8 cellular contexts compared by ENCODE assay signal in the genomic region with DNA sequence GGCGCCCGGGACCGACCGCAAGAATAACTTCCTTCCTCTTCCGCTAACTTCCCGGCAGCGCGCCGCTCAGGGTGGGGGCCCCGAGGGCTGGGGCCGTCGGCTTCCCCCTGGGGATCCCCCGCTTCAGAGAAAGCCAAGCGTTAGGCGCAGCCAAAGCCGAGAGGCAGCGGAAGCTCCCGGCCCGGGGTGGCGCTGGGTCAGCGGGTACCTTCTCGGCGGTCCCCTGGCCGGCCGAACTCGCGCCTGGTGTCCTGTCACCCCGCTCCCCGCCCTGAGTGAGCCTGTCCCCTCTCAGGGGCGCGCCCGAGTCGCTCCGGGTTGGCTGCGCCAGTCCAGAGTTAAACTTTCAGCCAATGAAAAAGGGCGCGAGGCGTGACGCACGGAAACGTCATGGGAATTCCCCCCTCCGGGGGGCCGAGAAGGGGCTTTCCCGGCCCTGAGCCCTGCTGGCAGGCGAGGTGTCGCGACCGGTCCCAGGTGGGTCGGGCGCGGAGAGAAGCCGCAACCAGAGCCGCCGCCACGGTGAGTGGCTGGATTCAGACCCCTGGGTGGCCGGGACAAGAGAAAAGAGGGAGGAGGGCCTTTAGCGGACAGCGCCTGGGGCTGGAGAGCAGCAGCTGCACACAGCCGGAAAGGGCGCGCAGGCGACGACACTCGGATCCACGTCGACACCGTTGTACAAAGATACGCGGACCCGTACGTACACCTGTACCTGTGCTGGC. TPM values are rescaled to one million over a fixed set of nuclear protein-coding genes. Genes with fewer than 3 reads are reported as not detected.
DNase-seq lines count a peak whose midpoint lies in the region; ATAC-seq and TF ChIP-seq lines count a peak whose summit lies in the region.

No MANE protein-coding gene starts in this region.

- TF ChIP-seq POLR2A in heart left ventricle (IDR thresholded peaks at IDR 0.05): peak in 1 of 2 donors; percentile 81

- no peak for TF ChIP-seq CTCF in SU-DHL-6 (IDR thresholded peaks at IDR 0.05; ENCODE audit: insufficient read depth, low read length, poor library complexity, severe bottlenecking)
- TF ChIP-seq CTCF in heart left ventricle (IDR thresholded peaks at IDR 0.05): peak in 10 of 12 donors; percentile 1 to 98 (median 94)
- TF ChIP-seq CTCF in upper lobe of right lung (IDR thresholded peaks at IDR 0.05): peak; percentile 11

- in situ Hi-C loops in GM23248 (cut with MboI): no loop called here

- H3K36me3 ChIP-seq in GM23248 (ENCODE audit: low read depth): no peaks in the 10 kb centered on the region
- H3K36me3 ChIP-seq in Karpas-422 (ENCODE audit: insufficient read depth, low read length): no peaks in the 10 kb centered on the region
- no peaks in the 10 kb centered on the region for H3K36me3 ChIP-seq in SU-DHL-6 (ENCODE audit: low read length)
- peaks cover 9% of the 10 kb centered on the region for H3K36me3 ChIP-seq in adipocyte (ENCODE audit: control insufficient read depth, insufficient read depth, low read length, severe bottlenecking)
- peaks cover 0 to 27% (median 0%) of the 10 kb centered on the region in 9 donors for H3K36me3 ChIP-seq in heart left ventricle
- peaks cover 13% of the 10 kb centered on the region for H3K36me3 ChIP-seq in upper lobe of right lung

- no peaks in the 10 kb centered on the region for H4K20me1 ChIP-seq in GM23248 (ENCODE audit: insufficient read depth)
- no peaks in the 10 kb centered on the region for H4K20me1 ChIP-seq in Karpas-422 (ENCODE audit: insufficient read depth, low read depth, low read length)
- H4K20me1 ChIP-seq in SU-DHL-6 (ENCODE audit: low read depth, low read length): no peaks in the 10 kb centered on the region

- H3K79me2 ChIP-seq in GM23248 (ENCODE audit: insufficient read depth) (peaks cover 14% of the 10 kb centered on the region), Karpas-422 (ENCODE audit: low read length) (no peaks in the 10 kb centered on the region), SU-DHL-6 (ENCODE audit: insufficient read depth, low read length) (peaks cover 8% of the 10 kb centered on the region; the same call in 1 of the 2 replicates)

- no peaks in the 10 kb centered on the region for H3K27me3 ChIP-seq in GM23248 (replicated peaks; ENCODE audit: insufficient read depth)
- H3K27me3 ChIP-seq in Karpas-422 (ENCODE audit: low read length): no peaks in the 10 kb centered on the region
- H3K27me3 ChIP-seq in SU-DHL-6 (ENCODE audit: low read length): no peaks in the 10 kb centered on the region
- H3K27me3 ChIP-seq in adipocyte (replicated peaks; ENCODE audit: control insufficient read depth, insufficient read depth, low read length): no peaks in the 10 kb centered on the region
- H3K27me3 ChIP-seq in heart left ventricle: no peaks in the 10 kb centered on the region
- no peaks in the 10 kb centered on the region for H3K27me3 ChIP-seq in upper lobe of right lung

- H3K4me3 ChIP-seq in GM23248 (peak overlapping the region; percentile 87), Karpas-422 (ENCODE audit: low read length) (peak overlapping the region; percentile 70), SU-DHL-6 (ENCODE audit: insufficient read depth, low read length, poor library complexity, severe bottlenecking) (peak overlapping the region; percentile 97), adipocyte (ENCODE audit: low read length) (peak overlapping the region; percentile 91), heart left ventricle (peak overlapping the region; percentile 50 to 91 (median 75)), upper lobe of right lung (peak overlapping the region; percentile 87)

- peak overlapping the region; percentile 88 for H3K9ac ChIP-seq in GM23248
- peak overlapping the region; percentile 68 for H3K9ac ChIP-seq in Karpas-422 (ENCODE audit: low read length)
- peak overlapping the region; percentile 91 for H3K9ac ChIP-seq in SU-DHL-6 (ENCODE audit: low read length)
- H3K9ac ChIP-seq in adipocyte (ENCODE audit: low read length): peak overlapping the region; percentile 87

- DNase-seq in GM03348 (ENCODE audit: low spot score): peak; percentile 96
- DNase-seq in GM23248: peak; percentile 96
- DNase-seq in Karpas-422: peak; percentile 92
- peak; percentile 99 for DNase-seq in adipocyte (ENCODE audit: low read depth)
- DNase-seq in heart left ventricle: peak; percentile 96 to 98 (median 97)
- DNase-seq in posterior vena cava (ENCODE audit: low spot score): peak; percentile 99
- DNase-seq in upper lobe of right lung: peak; percentile 98

- H3K27ac ChIP-seq in GM23248 (peak overlapping the region; percentile 87), Karpas-422 (ENCODE audit: low read length) (no peak overlapping the region), SU-DHL-6 (ENCODE audit: low read depth, low read length) (peak overlapping the region; percentile 96), heart left ventricle (peak overlapping the region; percentile 89 to 99 (median 96)), upper lobe of right lung (peak overlapping the region; percentile 98)

- peak overlapping the region; percentile 95 for H2AFZ ChIP-seq in GM23248
- peak overlapping the region; percentile 71; the same call in 1 of the 2 replicates for H2AFZ ChIP-seq in Karpas-422 (ENCODE audit: low read length)
- peak overlapping the region; percentile 38 for H2AFZ ChIP-seq in SU-DHL-6 (ENCODE audit: low read depth, low read length, severe bottlenecking)

- H3K9me2 ChIP-seq in GM23248 (ENCODE audit: insufficient read depth) (no peaks in the 10 kb centered on the region), Karpas-422 (replicated peaks; ENCODE audit: insufficient read depth, low read length) (no peaks in the 10 kb centered on the region), SU-DHL-6 (replicated peaks; ENCODE audit: insufficient read depth, low read length) (no peaks in the 10 kb centered on the region)

- intact Hi-C loops in heart left ventricle (cut with DNase I) (loop anchor here in 7 of 10 donors (1.0 to 10.0 kb wide), 10 partner anchors 27 to 191 kb away; a partner anchor contains a TSS), posterior vena cava (cut with DNase I) (no loop called here), upper lobe of right lung (cut with DNase I) (no loop called here)

- H3F3A ChIP-seq in GM23248 (ENCODE audit: insufficient read depth) (0 out of 2 replicates have a peak, but pooled peaks cover 7% of the 10 kb centered on the region), SU-DHL-6 (ENCODE audit: insufficient read depth) (peaks cover 18% of the 10 kb centered on the region; the same call in 1 of the 2 replicates)

- H3K4me2 ChIP-seq in GM23248 (ENCODE audit: unreplicated experiment) (peak overlapping the region; percentile 99), Karpas-422 (ENCODE audit: low read depth, low read length, poor library complexity, severe bottlenecking) (peak overlapping the region; percentile 75), SU-DHL-6 (ENCODE audit: low read depth, low read length, poor library complexity, severe bottlenecking) (peak overlapping the region; percentile 78)

- H3K4me1 ChIP-seq in GM23248 (ENCODE audit: insufficient read depth): peaks cover 11% of the 10 kb centered on the region; the same call in 1 of the 2 replicates
- peaks cover 23% of the 10 kb centered on the region for H3K4me1 ChIP-seq in Karpas-422 (ENCODE audit: low read length)
- peaks cover 25% of the 10 kb centered on the region for H3K4me1 ChIP-seq in adipocyte (ENCODE audit: control insufficient read depth, insufficient read depth, low read length)
- H3K4me1 ChIP-seq in heart left ventricle: peaks cover 3 to 42% (median 26%) of the 10 kb centered on the region in 12 donors
- H3K4me1 ChIP-seq in upper lobe of right lung: peaks cover 31% of the 10 kb centered on the region

- H3K9me3 ChIP-seq in GM23248 (ENCODE audit: low read depth) (no peaks in the 10 kb centered on the region), Karpas-422 (ENCODE audit: low read length) (no peaks in the 10 kb centered on the region), SU-DHL-6 (ENCODE audit: insufficient read depth, low read length) (no peaks in the 10 kb centered on the region), adipocyte (ENCODE audit: control insufficient read depth, low read length) (no peaks in the 10 kb centered on the region), heart left ventricle (no peaks in the 10 kb centered on the region), upper lobe of right lung (no peaks in the 10 kb centered on the region)

- WGBS in GM23248 (ENCODE audit: low coverage in 1 of 2, low lambda C conversion rate in 2 of 2, missing lambda C conversion rate in 2 of 2), 2 experiments: 1% methylated on average over 35 to 60 of the region's 71 CpGs
- 0 to 1% (median 0%) methylated on average over 46 to 71 of the region's 71 CpGs for WGBS in heart left ventricle, 4 donors

- ATAC-seq in heart left ventricle (peak; percentile 84 to 94 (median 92)), upper lobe of right lung (peak; percentile 91)

RNA-seq across cellular contexts. Expression of a gene that starts 1.3 kb away (rescaled TPM):
- total RNA-seq in GM23248 (2014; rRNA removed; shearing (Covaris generic)): 21.5 and 34.7 TPM in 2 replicates
- 5.7 and 6.7 TPM in 2 replicates for polyA plus RNA-seq in GM23248 (2016; fragmentation: Nextera tagmentation; extraction: Ambion mirVana)
- 3.1 and 7.4 TPM in 2 replicates for total RNA-seq in Karpas-422 (2014; rRNA removed; shearing (Covaris generic); ENCODE audit: low replicate concordance)
- total RNA-seq in heart left ventricle: 10 to 100 TPM in 8 of 9 donors, 1 to 10 TPM in 1; 9.6 to 50.4 (median 17.2) TPM
- polyA plus RNA-seq in heart left ventricle: 10 to 100 TPM in 1 of 2 donors, 1 to 10 TPM in 1; 9.6 to 20.1 TPM
- 10 to 100 TPM; 21.5 to 44.7 TPM for total RNA-seq in posterior vena cava
- 36.8 TPM for total RNA-seq in upper lobe of right lung

RNA-seq across cellular contexts. Expression of a gene that starts 24.3 kb away (rescaled TPM):
- 1.0 and 11.3 TPM in 2 replicates for total RNA-seq in GM23248 (2014; rRNA removed; shearing (Covaris generic))
- polyA plus RNA-seq in GM23248 (2016; fragmentation: Nextera tagmentation; extraction: Ambion mirVana) (0.95 and 1.8 TPM in 2 replicates), heart left ventricle (under 1 TPM; 0.14 to 0.76 TPM)
- total RNA-seq in Karpas-422 (2014; rRNA removed; shearing (Covaris generic); ENCODE audit: low replicate concordance): 0.19 and 0.61 TPM in 2 replicates
- total RNA-seq in heart left ventricle (1 to 10 TPM in 4 of 9 donors, under 1 TPM in 5; 0.34 to 1.7 (median 0.86) TPM), posterior vena cava (under 1 TPM; 0.24 to 0.83 TPM), upper lobe of right lung (3.5 TPM)

RNA-seq across cellular contexts. Expression of a gene that starts 26.4 kb away (rescaled TPM):
- 23.1 and 23.6 TPM in 2 replicates for total RNA-seq in GM23248 (2014; rRNA removed; shearing (Covaris generic))
- polyA plus RNA-seq in GM23248 (2016; fragmentation: Nextera tagmentation; extraction: Ambion mirVana) (17.7 and 19.8 TPM in 2 replicates), heart left ventricle (10 to 100 TPM in 1 of 2 donors, 1 to 10 TPM in 1; 9.9 to 20.0 TPM)
- total RNA-seq in Karpas-422 (2014; rRNA removed; shearing (Covaris generic); ENCODE audit: low replicate concordance): 2.4 and 3.6 TPM in 2 replicates
- total RNA-seq in heart left ventricle (10 to 100 TPM in 6 of 9 donors, 1 to 10 TPM in 3; 6.6 to 13.9 (median 10.2) TPM), posterior vena cava (10 to 100 TPM; 10.8 to 12.4 TPM), upper lobe of right lung (16.0 TPM)

RNA-seq across cellular contexts. Expression of a gene that starts 38.1 kb away (rescaled TPM):
- 54.1 and 58.8 TPM in 2 replicates for total RNA-seq in GM23248 (2014; rRNA removed; shearing (Covaris generic))
- polyA plus RNA-seq in GM23248 (2016; fragmentation: Nextera tagmentation; extraction: Ambion mirVana) (85.9 and 87.6 TPM in 2 replicates), heart left ventricle (10 to 100 TPM; 73.4 to 81.2 TPM)
- total RNA-seq in Karpas-422 (2014; rRNA removed; shearing (Covaris generic); ENCODE audit: low replicate concordance): 27.1 and 34.1 TPM in 2 replicates
- total RNA-seq in heart left ventricle (100 to 1,000 TPM in 1 of 9 donors, 10 to 100 TPM in 8; 62.0 to 107 (median 79.2) TPM), posterior vena cava (10 to 100 TPM; 35.7 to 40.9 TPM), upper lobe of right lung (44.8 TPM)

RNA-seq across cellular contexts. Expression of a gene that starts 57.1 kb away (rescaled TPM):
- not detected in 2 replicates for total RNA-seq in GM23248 (2014; rRNA removed; shearing (Covaris generic))
- polyA plus RNA-seq in GM23248 (2016; fragmentation: Nextera tagmentation; extraction: Ambion mirVana): not detected in 2 replicates
- total RNA-seq in Karpas-422 (2014; rRNA removed; shearing (Covaris generic); ENCODE audit: low replicate concordance): 0.78 TPM in 1 of 2 replicates, not detected in the other
- total RNA-seq in heart left ventricle: under 1 TPM in 2 of 9 donors, not detected in 7; 0.18 to 0.21 TPM
- not detected for polyA plus RNA-seq in heart left ventricle
- total RNA-seq in posterior vena cava: not detected
- 3.1 TPM for total RNA-seq in upper lobe of right lung

Comparison
In these comparisons a context has a peak if more than half of its experiments do, and no peak if none do; other contexts are left out.
1. H2AFZ ChIP-seq: peak in every context shown above with its lines; median percentile 95 in GM23248; 71 in Karpas-422; 38 in SU-DHL-6.
2. intact Hi-C loops: an anchor here in heart left ventricle (1.0 to 10.0 kb wide); none called in posterior vena cava and upper lobe of right lung.